22 cellular contexts compared by ENCODE assay signal in genomic region chr6:4645713-4646356, GRCh38.
DNase-seq lines count a peak whose midpoint lies in the region; ATAC-seq and TF ChIP-seq lines count a peak whose summit lies in the region.
"Had no signal": no experiment of that assay in that cellular context is flagged by ENCODE, and none has a peak within 500 bp of the region (broad histone marks: within the 10 kb centered on the region; RNA-seq: fewer than 3 reads in every experiment).

No MANE protein-coding gene starts in this region.

- no peaks in the 10 kb centered on the region for H3K79me2 ChIP-seq in H9 (ENCODE audit: insufficient read depth, low read length)
- H3K79me2 ChIP-seq in osteoblast (ENCODE audit: insufficient read depth, low read length), result no peaks in the 10 kb centered on the region

- no peak overlapping the region for H3K4ac ChIP-seq in H9 (ENCODE audit: low read depth, low read length)

- no peak overlapping the region for H2AK5ac ChIP-seq in H9 (ENCODE audit: insufficient read length, low read length)

- no peaks in the 10 kb centered on the region for H3K36me3 ChIP-seq in osteoblast (ENCODE audit: insufficient read depth, low read length)
- H3K36me3 ChIP-seq: ascending aorta, left ventricle myocardium inferior had no signal

- H3K18ac ChIP-seq in H9 (ENCODE audit: insufficient read length, low read depth, low read length), result no peak overlapping the region

- H3K9ac ChIP-seq in H9 (ENCODE audit: extremely low read depth, insufficient read length, low read length), result no peak overlapping the region

- POLR2A ChIA-PET in WTC11 (lab: Charles Lee), result no interaction called here

- H4K20me1 ChIP-seq in H9 (ENCODE audit: control insufficient read depth, insufficient read depth, insufficient read length) (no peaks in the 10 kb centered on the region), osteoblast (ENCODE audit: insufficient read depth, low read length) (no peaks in the 10 kb centered on the region)

- H3K79me1 ChIP-seq in H9 (ENCODE audit: insufficient read depth, low read depth, low read length, poor library complexity, severe bottlenecking), result no peaks in the 10 kb centered on the region

- peaks cover 20% of the 10 kb centered on the region for H3K27me3 Mint-ChIP-seq in H9 (ENCODE audit: low read depth)
- peaks cover 6% of the 10 kb centered on the region; the same call in 1 of the 2 replicates for H3K27me3 Mint-ChIP-seq in WTC11 (ENCODE audit: low read depth)
- H3K27me3 Mint-ChIP-seq: progenitor cell of endocrine pancreas had no signal

- CTCF ChIA-PET in WTC11 (lab: Charles Lee), result interaction anchor here (0.6 to 1.0 kb wide), 4 partner anchors 10 to 203 kb away, joined by 3 to 5 read pairs (median 3); no protein-coding TSS in a partner anchor

- no peak for DNase-seq in H9
- DNase-seq in WTC11 (ENCODE audit: low spot score), result peak; percentile 25
- no peak for DNase-seq in fibroblast of mammary gland (ENCODE audit: low read depth)
- peak; percentile 15 for DNase-seq in osteoblast (ENCODE audit: insufficient read length, low spot score, missing footprints)
- DNase-seq in hepatic stellate cell (ENCODE audit: low spot score), result no peak
- no peak for DNase-seq in hypothalamus (lab: John Stamatoyannopoulos, UW)
- DNase-seq in foreskin melanocyte, result no peak
- DNase-seq: activated CD4-positive, alpha-beta T cell treated with anti-CD3 and anti-CD28 coated beads for 48 hours; CD4-positive, alpha-beta memory T cell; effector CD8-positive, alpha-beta T cell; immature natural killer cell; left ventricle myocardium inferior; midbrain; NCI-H1105; SIG-M5; stimulated activated CD4-positive, alpha-beta T cell treated with anti-CD3 and anti-CD28 coated beads, Interleukin-1b, Interleukin-23, amount 100 ng/mL, for 48 hours had no signal

- H4K91ac ChIP-seq in H9 (ENCODE audit: insufficient read length, low read depth, low read length), result no peak overlapping the region

- no peak overlapping the region for H3T11ph ChIP-seq in H9 (ENCODE audit: low read length)

- H3K4me3 ChIP-seq in fibroblast of mammary gland (ENCODE audit: control insufficient read depth, low read depth, low read length) (no peak overlapping the region), osteoblast (ENCODE audit: insufficient read depth, low read length) (no peak overlapping the region)
- H3K4me3 ChIP-seq: ascending aorta, left ventricle myocardium inferior had no signal

- no peak overlapping the region for H3K56ac ChIP-seq in H9 (ENCODE audit: insufficient read length, low read depth, low read length)

- TF ChIP-seq CTCF in H9 (conservative IDR thresholded peaks at IDR 0.05) (peak; percentile 61), WTC11 (IDR thresholded peaks at IDR 0.05) (no peak), fibroblast of mammary gland (conservative IDR thresholded peaks at IDR 0.05; ENCODE audit: control insufficient read depth, insufficient read depth, low read depth, low read length) (peak; percentile 8), osteoblast (IDR thresholded peaks at IDR 0.05; ENCODE audit: extremely low read depth, low read depth, low read length) (no peak)

- H4K5ac ChIP-seq in H9 (ENCODE audit: insufficient read length, low read depth, low read length), result no peak overlapping the region

- H3K36me3 Mint-ChIP-seq in H9 (ENCODE audit: insufficient read depth in 1 of 3, low read depth in 3 of 3) (no peaks in the 10 kb centered on the region), WTC11 (no peaks in the 10 kb centered on the region)
- H3K36me3 Mint-ChIP-seq: activated naive CD8-positive, alpha-beta T cell; CD4-positive, alpha-beta memory T cell; immature natural killer cell; natural killer cell treated with Interleukin-12 subunit alpha and Interleukin-12 subunit beta and Interleukin-15 and Interleukin-18, amount 100 ng/mL, for 72 hours; stimulated activated effector memory CD8-positive, alpha-beta T cell treated with anti-CD3 and anti-CD28 coated beads, Interleukin-12 subunit alpha, Interleukin-12 subunit beta, amount 100 ng/mL, for 72 hours had no signal

- H3K27ac Mint-ChIP-seq in H9, result no peak overlapping the region
- no peak overlapping the region for H3K27ac Mint-ChIP-seq in WTC11
- H3K27ac Mint-ChIP-seq: activated naive CD8-positive, alpha-beta T cell; CD4-positive, alpha-beta memory T cell; immature natural killer cell; natural killer cell treated with Interleukin-12 subunit alpha and Interleukin-12 subunit beta and Interleukin-15 and Interleukin-18, amount 100 ng/mL, for 72 hours; progenitor cell of endocrine pancreas; stimulated activated effector memory CD8-positive, alpha-beta T cell treated with anti-CD3 and anti-CD28 coated beads, Interleukin-12 subunit alpha, Interleukin-12 subunit beta, amount 100 ng/mL, for 72 hours; T-helper 1 cell treated with Interleukin-12 subunit alpha and Interleukin-12 subunit beta and Interleukin-4 antibody, amounts not matched to agents 30 μg/mL and 1 μg/mL, for 36 hours had no signal

- H3K27ac ChIP-seq in H9 (ENCODE audit: insufficient read length, low read depth, low read length), result no peak overlapping the region
- H3K27ac ChIP-seq in osteoblast (ENCODE audit: low read depth, low read length), result no peak overlapping the region
- H3K27ac ChIP-seq: ascending aorta, left ventricle myocardium inferior had no signal

- no peak overlapping the region for H3K4me2 ChIP-seq in H9 (ENCODE audit: insufficient read depth, insufficient read length, low read length)
- H3K4me2 ChIP-seq in osteoblast (ENCODE audit: insufficient read depth, low read length), result no peak overlapping the region

- no peaks in the 10 kb centered on the region for H3K23me2 ChIP-seq in H9 (ENCODE audit: insufficient read length, low read depth, low read length, poor library complexity, severe bottlenecking)

- no peak overlapping the region for H2BK5ac ChIP-seq in H9 (ENCODE audit: insufficient read length, low read length)

- H3K4me3 Mint-ChIP-seq in H9, result no peak overlapping the region
- H3K4me3 Mint-ChIP-seq in WTC11, result no peak overlapping the region
- H3K4me3 Mint-ChIP-seq: activated naive CD8-positive, alpha-beta T cell; CD4-positive, alpha-beta memory T cell; immature natural killer cell; natural killer cell treated with Interleukin-12 subunit alpha and Interleukin-12 subunit beta and Interleukin-15 and Interleukin-18, amount 100 ng/mL, for 72 hours; stimulated activated effector memory CD8-positive, alpha-beta T cell treated with anti-CD3 and anti-CD28 coated beads, Interleukin-12 subunit alpha, Interleukin-12 subunit beta, amount 100 ng/mL, for 72 hours; T-helper 1 cell treated with Interleukin-12 subunit alpha and Interleukin-12 subunit beta and Interleukin-4 antibody, amounts not matched to agents 30 μg/mL and 1 μg/mL, for 36 hours had no signal

- WGBS in H9 (ENCODE audit: extremely low coverage, insufficient read length, low lambda C conversion rate), result no CpG with 5 or more reads among the region's 5 CpGs

- H4K8ac ChIP-seq in H9 (replicated peaks; ENCODE audit: insufficient read length, low read depth, low read length), result no peak overlapping the region

- no peak overlapping the region for H2BK15ac ChIP-seq in H9 (ENCODE audit: low read depth, low read length)

- H3K4me1 ChIP-seq in H9 (ENCODE audit: insufficient read depth, low read length) (peaks cover 4% of the 10 kb centered on the region), osteoblast (ENCODE audit: insufficient read depth, low read length) (peaks cover 3% of the 10 kb centered on the region)

- H2AFZ ChIP-seq in H9 (ENCODE audit: low read length), result no peak overlapping the region
- H2AFZ ChIP-seq in osteoblast (ENCODE audit: low read length), result no peak overlapping the region

- no peak overlapping the region for H2BK20ac ChIP-seq in H9 (ENCODE audit: low read depth, low read length, poor library complexity, severe bottlenecking)

- H3K9me3 Mint-ChIP-seq in H9 (no peaks in the 10 kb centered on the region; a peak in 2 of 5 replicates), WTC11 (peaks cover 7% of the 10 kb centered on the region)
- H3K9me3 Mint-ChIP-seq: immature natural killer cell; natural killer cell treated with Interleukin-12 subunit alpha and Interleukin-12 subunit beta and Interleukin-15 and Interleukin-18, amount 100 ng/mL, for 72 hours; stimulated activated effector memory CD8-positive, alpha-beta T cell treated with anti-CD3 and anti-CD28 coated beads, Interleukin-12 subunit alpha, Interleukin-12 subunit beta, amount 100 ng/mL, for 72 hours; T-helper 1 cell treated with Interleukin-12 subunit alpha and Interleukin-12 subunit beta and Interleukin-4 antibody, amounts not matched to agents 30 μg/mL and 1 μg/mL, for 36 hours had no signal

- no peak overlapping the region for H3K23ac ChIP-seq in H9 (ENCODE audit: insufficient read length, low read depth, low read length)

- H3K14ac ChIP-seq in H9 (ENCODE audit: insufficient read depth, low read length), result no peak overlapping the region

- H3K27me3 ChIP-seq in H9 (ENCODE audit: insufficient read depth, low read length) (no peaks in the 10 kb centered on the region), osteoblast (ENCODE audit: insufficient read depth, low read length) (no peaks in the 10 kb centered on the region)
- H3K27me3 ChIP-seq: ascending aorta had no signal

- no peak overlapping the region for H2BK120ac ChIP-seq in H9 (ENCODE audit: low read depth, low read length, poor library complexity, severe bottlenecking)

- H3K4me1 Mint-ChIP-seq in H9 (peaks cover 21 to 27% of the 10 kb centered on the region in 2 experiments), WTC11 (peaks cover 31% of the 10 kb centered on the region)

- H3K9me3 ChIP-seq in H9 (ENCODE audit: control insufficient read depth, low read depth, low read length) (no peaks in the 10 kb centered on the region), osteoblast (ENCODE audit: low read depth, low read length) (no peaks in the 10 kb centered on the region)
- H3K9me3 ChIP-seq: ascending aorta had no signal

- H2BK12ac ChIP-seq in H9 (ENCODE audit: insufficient read length, low read depth, low read length), result no peak overlapping the region

- peak; percentile 28; the same call in 1 of the 2 replicates for ATAC-seq in WTC11
- ATAC-seq: natural killer cell treated with Interleukin-12 subunit alpha and Interleukin-12 subunit beta and Interleukin-15 and Interleukin-18, amount 100 ng/mL, for 72 hours; stimulated activated effector memory CD8-positive, alpha-beta T cell treated with anti-CD3 and anti-CD28 coated beads, Interleukin-12 subunit alpha, Interleukin-12 subunit beta, amount 100 ng/mL, for 72 hours had no signal

TF ChIP-seq in WTC11, 78 proteins besides CTCF, POLR2A, EP300 and RAD21 (continues in another document):
- no peak for TF ChIP-seq FOXJ3 (CRISPR knock-in tag; IDR thresholded peaks at IDR 0.05; ENCODE audit: borderline replicate concordance)
- TF ChIP-seq SMAD3 (CRISPR knock-in tag; IDR thresholded peaks at IDR 0.05; ENCODE audit: borderline replicate concordance), result no peak
- no peak for TF ChIP-seq ATF1 (CRISPR knock-in tag; IDR thresholded peaks at IDR 0.05)

Comparison
In these comparisons a context has a peak if more than half of its experiments do, and no peak if none do; other contexts are left out.
1. DNase-seq: peak in WTC11 (single experiment) and osteoblast (single experiment); none in H9 (single experiment), fibroblast of mammary gland (single experiment), hepatic stellate cell (single experiment), hypothalamus (0 of 51) and foreskin melanocyte (single experiment).
2. CTCF ChIP-seq: peak in H9 (single experiment) and fibroblast of mammary gland (single experiment); none in WTC11 (single experiment) and osteoblast (single experiment).